ENCODE assay signal across 20 cellular contexts in the genomic region with DNA sequence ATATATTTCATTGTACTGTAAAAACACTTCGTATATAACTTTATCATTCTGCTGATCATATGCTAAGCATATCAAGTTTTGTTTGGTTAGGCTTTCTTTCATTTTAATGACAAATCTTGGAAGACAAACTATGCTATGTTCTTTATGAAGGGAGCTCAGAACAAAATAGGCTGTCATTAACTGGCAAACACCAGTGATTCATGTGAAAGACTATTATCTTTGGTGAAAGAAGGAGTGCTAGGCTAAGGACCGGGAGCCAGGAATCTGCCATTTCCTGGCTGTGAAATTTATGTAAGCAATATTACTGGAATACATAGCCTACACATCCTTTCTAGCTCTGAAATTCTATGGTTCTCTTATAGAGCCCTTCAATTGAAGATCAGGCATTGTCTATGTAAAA.
DNase-seq lines count a peak whose midpoint lies in the region; ATAC-seq and TF ChIP-seq lines count a peak whose summit lies in the region.
"Had no signal": no experiment of that assay in that cellular context is flagged by ENCODE, and none has a peak within 500 bp of the region (broad histone marks: within the 10 kb centered on the region; RNA-seq: fewer than 3 reads in every experiment).

No MANE protein-coding gene starts in this region.

- TF ChIP-seq CTCF in fibroblast of pulmonary artery (IDR thresholded peaks at IDR 0.05; ENCODE audit: low read length, missing control alignments), result no peak

- ATAC-seq in left colon (no peak), GM19023 (IDR thresholded peaks at IDR 0.05; ENCODE audit: unreplicated experiment) (no peak), HG03565 (IDR thresholded peaks at IDR 0.05; ENCODE audit: unreplicated experiment) (no peak)

- H3K27ac ChIP-seq in SJSA1, result peak overlapping the region; percentile 99
- H3K27ac ChIP-seq: 22Rv1, C4-2B, parathyroid adenoma, skin epidermis, upper lobe of left lung had no signal

- H3K36me3 ChIP-seq in SJSA1 (no peaks in the 10 kb centered on the region), skeletal muscle satellite cell (ENCODE audit: insufficient read depth, low read length) (no peaks in the 10 kb centered on the region)
- H3K36me3 ChIP-seq: upper lobe of left lung had no signal

- H3K4me3 ChIP-seq in SJSA1 (no peak overlapping the region), fibroblast of pulmonary artery (replicated peaks; ENCODE audit: low read depth, low read length) (no peak overlapping the region), skeletal muscle satellite cell (ENCODE audit: low read length) (no peak overlapping the region)
- H3K4me3 ChIP-seq: skin epidermis, upper lobe of left lung had no signal

- H3K27me3 ChIP-seq in SJSA1 (replicated peaks) (no peaks in the 10 kb centered on the region), skeletal muscle satellite cell (ENCODE audit: control insufficient read depth, insufficient read depth, low read length) (no peaks in the 10 kb centered on the region)
- H3K27me3 ChIP-seq: upper lobe of left lung had no signal

- peak overlapping the region; percentile 79 for H3K9ac ChIP-seq in skeletal muscle satellite cell (ENCODE audit: low read depth, low read length)
- H3K9ac ChIP-seq: parathyroid adenoma had no signal

- intact Hi-C loops in left colon (cut with DNase I, micrococcal nuclease), result no loop called here

- peak; percentile 12 for DNase-seq in NCI-H1105 treated with DMSO at 0.1 percent for 48 hours (lab: John Stamatoyannopoulos, UW)
- DNase-seq in NCI-H1105 (lab: John Stamatoyannopoulos, UW), result no peak
- peak in 1 of 2 experiments; percentile 37 for DNase-seq in SJSA1 (ENCODE audit: low read depth in 1 of 2, low spot score in 2 of 2)
- DNase-seq in fibroblast of pulmonary artery (ENCODE audit: low read depth), result peak; percentile 72
- DNase-seq in left colon, result no peak
- DNase-seq: activated CD4-positive, alpha-beta T cell treated with anti-CD3 and anti-CD28 coated beads for 48 hours; activated CD8-positive, alpha-beta memory T cell treated with anti-CD3 and anti-CD28 coated beads, Interleukin-2, amount 50 U/mL, for 48 hours; activated naive CD4-positive, alpha-beta T cell treated with Interleukin-2 at 50 U/mL for 16 hours; DMS79; hypothalamus; NCI-H1092 treated with DMSO at 0.1 percent for 48 hours; NCI-H345; upper lobe of left lung had no signal

- H3K9me3 ChIP-seq in SJSA1 (replicated peaks), result no peaks in the 10 kb centered on the region
- H3K9me3 ChIP-seq in skeletal muscle satellite cell (replicated peaks; ENCODE audit: low read length), result no peaks in the 10 kb centered on the region

- peaks cover 55% of the 10 kb centered on the region for H3K4me1 ChIP-seq in SJSA1 (replicated peaks)
- peaks cover 54% of the 10 kb centered on the region for H3K4me1 ChIP-seq in skeletal muscle satellite cell (ENCODE audit: control insufficient read depth, insufficient read depth, low read length)
- H3K4me1 ChIP-seq: parathyroid adenoma, upper lobe of left lung had no signal

- H3K4me2 ChIP-seq in skeletal muscle satellite cell (ENCODE audit: low read length), result peak overlapping the region; percentile 7

Comparison
In these comparisons a context has a peak if more than half of its experiments do, and no peak if none do; other contexts are left out.
1. DNase-seq: peak in NCI-H1105 treated with DMSO at 0.1 percent for 48 hours (single experiment) and fibroblast of pulmonary artery (single experiment); none in NCI-H1105 (single experiment) and left colon (0 of 2).